ENCODE assay signal across 1 cellular context in the genomic region with DNA sequence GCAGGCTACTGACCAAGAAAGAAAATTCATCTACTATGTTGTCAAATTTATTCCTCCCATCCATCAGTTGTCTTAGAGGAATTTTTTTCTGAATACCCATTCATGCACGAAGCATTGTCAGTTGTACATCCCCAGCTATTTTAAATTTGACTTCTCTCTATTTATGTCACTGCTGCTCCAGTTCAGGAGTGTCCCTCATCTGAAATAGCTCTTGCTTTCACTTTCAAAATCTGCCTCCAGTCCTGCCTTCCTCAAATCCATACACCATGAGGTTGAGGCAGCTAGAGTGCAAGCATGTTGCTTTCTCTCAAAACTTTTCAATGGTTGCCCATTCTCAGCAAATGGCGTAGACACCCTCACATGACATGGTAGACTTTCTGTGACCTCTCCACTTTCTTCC.
TF ChIP-seq lines count a peak whose summit lies in the region.

No MANE protein-coding gene starts in this region.

TF ChIP-seq in H1, 55 proteins besides CTCF, POLR2A, EP300 and RAD21:
- no peak for TF ChIP-seq CREB1 (IDR thresholded peaks at IDR 0.05)
